In the genomic region with DNA sequence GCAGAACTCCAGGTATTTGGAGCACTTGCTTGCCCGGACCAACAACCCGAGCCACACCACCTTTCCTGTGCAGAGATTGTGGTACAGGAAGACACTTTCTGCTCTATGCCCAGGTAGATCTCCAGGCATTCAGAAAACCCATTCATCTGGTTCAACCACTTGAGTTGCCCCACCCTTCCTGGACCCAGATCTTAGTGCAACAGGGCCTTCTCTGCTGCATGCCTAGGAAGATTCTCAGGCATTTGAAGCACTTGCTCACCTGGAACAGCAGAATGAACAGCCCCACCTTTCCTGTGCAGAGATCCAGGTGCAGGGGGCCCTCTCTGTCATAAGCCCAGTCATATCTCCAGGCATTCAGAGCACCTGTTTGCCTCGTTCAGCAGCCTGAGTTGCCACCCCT, we compare ENCODE assay signal across 33 cellular contexts.
DNase-seq lines count a peak whose midpoint lies in the region; ATAC-seq and TF ChIP-seq lines count a peak whose summit lies in the region.
"Had no signal": no experiment of that assay in that cellular context is flagged by ENCODE, and none has a peak within 500 bp of the region (broad histone marks: within the 10 kb centered on the region; RNA-seq: fewer than 3 reads in every experiment).

No MANE protein-coding gene starts in this region.

- H3K4me3 ChIP-seq in HCT116 (replicated peaks in 1 of 2; ENCODE audit: low read depth in 1 of 2, low read length in 2 of 2) (no peak overlapping the region), trophoblast cell (ENCODE audit: low read depth, low read length) (no peak overlapping the region)
- H3K4me3 ChIP-seq: cardiac muscle cell, mucosa of descending colon, prostate gland, sigmoid colon, stomach had no signal

- TF ChIP-seq POLR2A in HCT116 (IDR thresholded peaks at IDR 0.05; ENCODE audit: borderline replicate concordance, extremely low read depth, insufficient read depth, insufficient read length) = no peak

- H3K27ac ChIP-seq in HCT116 (ENCODE audit: low read depth, low read length) (no peak overlapping the region), trophoblast cell (ENCODE audit: low read depth, low read length) (no peak overlapping the region)
- H3K27ac ChIP-seq: cardiac muscle cell, prostate gland, sigmoid colon, stomach had no signal

- H3K36me3 ChIP-seq in HCT116 (ENCODE audit: control insufficient read depth in 1 of 2, insufficient read depth in 2 of 2, low read length in 2 of 2) = no peaks in the 10 kb centered on the region
- H3K36me3 ChIP-seq in trophoblast cell (ENCODE audit: control insufficient read depth in 1 of 2, insufficient read depth in 2 of 2, low read length in 2 of 2) = no peaks in the 10 kb centered on the region
- H3K36me3 ChIP-seq: BE2C, cardiac muscle cell, prostate gland, sigmoid colon, stomach had no signal

- no peak overlapping the region for H2BK120ac ChIP-seq in trophoblast cell (ENCODE audit: insufficient read depth, low read length, poor library complexity)

- H3K79me2 ChIP-seq in HCT116 (ENCODE audit: insufficient read depth, low read length) = no peaks in the 10 kb centered on the region
- H3K79me2 ChIP-seq in trophoblast cell (ENCODE audit: control insufficient read depth, insufficient read depth, low read length, poor library complexity) = no peaks in the 10 kb centered on the region

- no peak overlapping the region for H3K14ac ChIP-seq in trophoblast cell (ENCODE audit: low read length)

- no peak overlapping the region for H4K12ac ChIP-seq in trophoblast cell (ENCODE audit: low read depth, low read length)

- H4K8ac ChIP-seq in trophoblast cell (ENCODE audit: low read depth, low read length) = no peak overlapping the region

- no peak overlapping the region for H3K23ac ChIP-seq in trophoblast cell (ENCODE audit: low read length)

- TF ChIP-seq RAD21 in HCT116 (IDR thresholded peaks at IDR 0.05; ENCODE audit: low read depth) = no peak

- no peaks in the 10 kb centered on the region for H3K79me1 ChIP-seq in trophoblast cell (ENCODE audit: low read length)

- intact Hi-C loops in HCT116 (cut with micrococcal nuclease) = no loop called here

- no peak for TF ChIP-seq CTCF in HCT116 (IDR thresholded peaks at IDR 0.05 in 2 of 3, conservative IDR thresholded peaks at IDR 0.05 in 1 of 3; ENCODE audit: borderline replicate concordance in 1 of 3, insufficient read depth in 1 of 3, low read depth in 2 of 3, low read length in 2 of 3)

- H4K20me1 ChIP-seq in HCT116 (ENCODE audit: insufficient read depth) = no peaks in the 10 kb centered on the region

- H2AFZ ChIP-seq in HCT116 (ENCODE audit: low read depth, low read length, poor library complexity, severe bottlenecking) = no peak overlapping the region
- H2AFZ ChIP-seq in trophoblast cell (ENCODE audit: insufficient read depth, low read length, poor library complexity) = no peak overlapping the region

- RAD21 ChIA-PET in HCT116 (lab: Charles Lee; ENCODE audit: low non-redundant PET in 1 of 2, low total read pairs in 2 of 2, uncharacterized antibody in 2 of 2, unreplicated experiment in 2 of 2) = no interaction called here

- no peak overlapping the region for H4K91ac ChIP-seq in trophoblast cell (ENCODE audit: low read depth, low read length)

- no peaks in the 10 kb centered on the region for H3K9me2 ChIP-seq in HCT116 (ENCODE audit: insufficient read depth)

- no peak overlapping the region for H2BK12ac ChIP-seq in trophoblast cell (ENCODE audit: low read length)

- no TSS peak for BruUV-seq in HCT116 (replicated peaks; lab: Mats Ljungman, UMichigan)

- no peak overlapping the region for H2AK5ac ChIP-seq in trophoblast cell (ENCODE audit: low read length)

- no peaks in the 10 kb centered on the region for H3K9me3 ChIP-seq in HCT116 (ENCODE audit: control insufficient read depth in 1 of 2, insufficient read depth in 1 of 2, low read depth in 1 of 2, low read length in 2 of 2)
- H3K9me3 ChIP-seq in trophoblast cell (ENCODE audit: insufficient read depth, low read depth, low read length) = no peaks in the 10 kb centered on the region
- H3K9me3 ChIP-seq: BE2C, mucosa of descending colon, prostate gland, sigmoid colon had no signal

- CTCF ChIA-PET in HCT116 (lab: Charles Lee) = no interaction called here

- H3K4me2 ChIP-seq in HCT116 (ENCODE audit: low read length) (no peak overlapping the region), trophoblast cell (ENCODE audit: low read length) (no peak overlapping the region)

- H3K18ac ChIP-seq in trophoblast cell (ENCODE audit: low read length) = no peak overlapping the region

- DNase-seq in HCT116 (ENCODE audit: low read depth, low spot score) (no peak), NCI-H510A treated with DMSO at 0.1 percent for 48 hours (lab: John Stamatoyannopoulos, UW) (peak; percentile 45), trophoblast cell (peak; percentile 26 to 86), NCI-H2107 (lab: John Stamatoyannopoulos, UW) (no peak), NCI-H2081 (lab: John Stamatoyannopoulos, UW) (no peak)
- DNase-seq: activated B cell treated with CpG ODN at 0.5 μM for 24 hours; activated CD4-positive, alpha-beta T cell treated with anti-CD3 and anti-CD28 coated beads, Interleukin-2, amount 50 U/mL, for 1 hour; activated gamma-delta T cell; activated naive CD8-positive, alpha-beta T cell treated with anti-CD3 and anti-CD28 coated beads, Interleukin-2, amount 10 ng/mL, durations not matched to agents 7 days and 5 days; activated T-cell treated with anti-CD3 and anti-CD28 coated beads, Interleukin-2, amount 50 U/mL, for 24 hours; aorta; BE2C; CD8-positive, alpha-beta memory T cell; DMS153; head of caudate nucleus; KG1; kidney glomerular epithelial cell; mucosa of descending colon; natural killer cell; NCI-H1092 treated with DMSO at 0.1 percent for 48 hours; NCI-H1694 treated with DMSO at 0.1 percent for 48 hours; NCI-H69; occipital lobe; sigmoid colon; stimulated activated CD4-positive, alpha-beta T cell treated with anti-CD3 and anti-CD28 coated beads, Interleukin-12 subunit alpha, Interleukin-12 subunit beta, amount 100 ng/mL, for 4 hours; stimulated activated CD4-positive, alpha-beta T cell treated with anti-CD3 and anti-CD28 coated beads, Interleukin-2, amount 100 ng/mL, for 48 hours; stomach; T-cell had no signal

- peaks cover 6 to 7% of the 10 kb centered on the region in 2 experiments; a peak in 2 of 4 replicates for H3K4me1 ChIP-seq in HCT116 (ENCODE audit: control insufficient read depth in 1 of 2, insufficient read depth in 2 of 2, low read length in 2 of 2)
- peaks cover 0 to 8% of the 10 kb centered on the region in 2 experiments for H3K4me1 ChIP-seq in trophoblast cell (ENCODE audit: control insufficient read depth in 1 of 2, insufficient read depth in 2 of 2, low read length in 2 of 2)
- H3K4me1 ChIP-seq: BE2C, prostate gland, sigmoid colon, stomach had no signal

- H3K9ac ChIP-seq in HCT116 (ENCODE audit: low read length) = no peak overlapping the region
- no peak overlapping the region for H3K9ac ChIP-seq in trophoblast cell (ENCODE audit: low read length)

- ATAC-seq in HCT116 (peak; percentile 36; the same call in 1 of the 2 replicates), esophagus mucosa (peak; percentile 99), HG02884 (IDR thresholded peaks at IDR 0.05; ENCODE audit: unreplicated experiment) (no peak), HG03280 (IDR thresholded peaks at IDR 0.05; ENCODE audit: unreplicated experiment) (no peak)
- ATAC-seq: mucosa of descending colon, natural killer cell, T-cell had no signal

- POLR2A ChIA-PET in HCT116 (lab: Charles Lee) = no interaction called here

- no peak overlapping the region for H2BK5ac ChIP-seq in trophoblast cell (ENCODE audit: low read depth, low read length, poor library complexity)

- H3K27me3 ChIP-seq in HCT116 (ENCODE audit: insufficient read depth, low read length) (no peaks in the 10 kb centered on the region), trophoblast cell (ENCODE audit: insufficient read depth, low read length) (no peaks in the 10 kb centered on the region)
- H3K27me3 ChIP-seq: BE2C, cardiac muscle cell, sigmoid colon, stomach had no signal

- no CpG with 5 or more reads among the region's 3 CpGs for WGBS in trophoblast cell (ENCODE audit: extremely low coverage, insufficient coverage, insufficient read length)

- no peak overlapping the region for H3K4ac ChIP-seq in trophoblast cell (ENCODE audit: low read depth, low read length)

TF ChIP-seq in HCT116, 20 proteins besides CTCF, POLR2A, EP300 and RAD21 (continues in another document):
- TF ChIP-seq, protein P1, sequence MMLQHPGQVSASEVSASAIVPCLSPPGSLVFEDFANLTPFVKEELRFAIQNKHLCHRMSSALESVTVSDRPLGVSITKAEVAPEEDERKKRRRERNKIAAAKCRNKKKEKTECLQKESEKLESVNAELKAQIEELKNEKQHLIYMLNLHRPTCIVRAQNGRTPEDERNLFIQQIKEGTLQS (IDR thresholded peaks at IDR 0.05) = no peak
- no peak for TF ChIP-seq TCF7L2 (IDR thresholded peaks at IDR 0.05; ENCODE audit: borderline replicate concordance, extremely low read depth, insufficient read depth, insufficient read length)
- no peak for TF ChIP-seq CEBPB (IDR thresholded peaks at IDR 0.05; ENCODE audit: low read depth)
- TF ChIP-seq, protein P2, sequence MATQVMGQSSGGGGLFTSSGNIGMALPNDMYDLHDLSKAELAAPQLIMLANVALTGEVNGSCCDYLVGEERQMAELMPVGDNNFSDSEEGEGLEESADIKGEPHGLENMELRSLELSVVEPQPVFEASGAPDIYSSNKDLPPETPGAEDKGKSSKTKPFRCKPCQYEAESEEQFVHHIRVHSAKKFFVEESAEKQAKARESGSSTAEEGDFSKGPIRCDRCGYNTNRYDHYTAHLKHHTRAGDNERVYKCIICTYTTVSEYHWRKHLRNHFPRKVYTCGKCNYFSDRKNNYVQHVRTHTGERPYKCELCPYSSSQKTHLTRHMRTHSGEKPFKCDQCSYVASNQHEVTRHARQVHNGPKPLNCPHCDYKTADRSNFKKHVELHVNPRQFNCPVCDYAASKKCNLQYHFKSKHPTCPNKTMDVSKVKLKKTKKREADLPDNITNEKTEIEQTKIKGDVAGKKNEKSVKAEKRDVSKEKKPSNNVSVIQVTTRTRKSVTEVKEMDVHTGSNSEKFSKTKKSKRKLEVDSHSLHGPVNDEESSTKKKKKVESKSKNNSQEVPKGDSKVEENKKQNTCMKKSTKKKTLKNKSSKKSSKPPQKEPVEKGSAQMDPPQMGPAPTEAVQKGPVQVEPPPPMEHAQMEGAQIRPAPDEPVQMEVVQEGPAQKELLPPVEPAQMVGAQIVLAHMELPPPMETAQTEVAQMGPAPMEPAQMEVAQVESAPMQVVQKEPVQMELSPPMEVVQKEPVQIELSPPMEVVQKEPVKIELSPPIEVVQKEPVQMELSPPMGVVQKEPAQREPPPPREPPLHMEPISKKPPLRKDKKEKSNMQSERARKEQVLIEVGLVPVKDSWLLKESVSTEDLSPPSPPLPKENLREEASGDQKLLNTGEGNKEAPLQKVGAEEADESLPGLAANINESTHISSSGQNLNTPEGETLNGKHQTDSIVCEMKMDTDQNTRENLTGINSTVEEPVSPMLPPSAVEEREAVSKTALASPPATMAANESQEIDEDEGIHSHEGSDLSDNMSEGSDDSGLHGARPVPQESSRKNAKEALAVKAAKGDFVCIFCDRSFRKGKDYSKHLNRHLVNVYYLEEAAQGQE (IDR thresholded peaks at IDR 0.05; ENCODE audit: low read depth) = no peak
- no peak for TF ChIP-seq CBX3 (IDR thresholded peaks at IDR 0.05; ENCODE audit: low read depth)
- no peak for TF ChIP-seq EZH2phosphoT487 (IDR thresholded peaks at IDR 0.05; ENCODE audit: borderline replicate concordance)
- no peak for TF ChIP-seq ZFX (IDR thresholded peaks at IDR 0.05)

Comparison
In these comparisons a context has a peak if more than half of its experiments do, and no peak if none do; other contexts are left out.
1. ATAC-seq: peak in HCT116 (single experiment) and esophagus mucosa (single experiment); none in HG02884 (single experiment) and HG03280 (single experiment).
2. DNase-seq: peak in NCI-H510A treated with DMSO at 0.1 percent for 48 hours (single experiment) and trophoblast cell (2 of 2); none in HCT116 (single experiment), NCI-H2107 (single experiment) and NCI-H2081 (0 of 2).